Comparison of ENCODE assay signal across 32 cellular contexts in the genomic region with DNA sequence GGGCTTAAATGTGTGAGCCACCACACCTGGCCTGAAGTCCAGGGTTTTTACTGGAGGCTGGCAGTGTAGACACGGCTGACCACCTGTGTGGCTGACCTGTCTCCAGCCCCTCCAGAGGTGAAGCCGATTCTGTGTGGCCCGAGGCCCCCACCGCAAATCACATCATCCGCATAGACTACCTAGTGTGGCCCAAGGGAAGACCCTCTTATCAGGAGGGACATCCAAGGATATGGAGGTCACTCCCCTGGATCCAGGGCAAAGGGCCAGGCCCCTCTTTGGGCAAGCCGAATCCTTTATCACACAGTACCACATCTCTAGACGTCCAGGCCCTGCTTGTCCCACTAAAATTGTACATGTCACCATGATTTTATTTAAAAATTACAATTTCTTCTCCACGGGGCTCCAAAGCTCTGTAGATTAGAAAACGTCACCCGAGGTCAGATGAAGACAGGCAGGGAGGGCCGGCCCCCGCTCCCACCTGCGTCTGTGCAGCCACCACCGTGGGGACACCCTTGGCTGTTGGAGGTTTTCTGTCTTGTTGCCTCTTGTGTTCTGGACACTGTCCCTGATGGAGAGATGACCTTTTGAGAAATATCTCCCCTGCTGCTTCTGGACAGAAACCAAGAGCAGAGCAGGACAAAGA. TPM values are rescaled to one million over a fixed set of nuclear protein-coding genes. Genes with fewer than 3 reads are reported as not detected.
"Had no signal": no experiment of that assay in that cellular context is flagged by ENCODE, and none has a peak within 500 bp of the region (broad histone marks: within the 10 kb centered on the region; RNA-seq: fewer than 3 reads in every experiment).

No MANE protein-coding gene starts in this region.

- H3K27ac ChIP-seq: pancreas, prostate gland, right atrium auricular region, right lobe of liver, sigmoid colon, spleen, suprapubic skin, thoracic aorta, thyroid gland, tibial nerve, vagina had no signal

- H3K4me3 ChIP-seq: pancreas, prostate gland, right atrium auricular region, right lobe of liver, sigmoid colon, smooth muscle cell, spleen, suprapubic skin, thoracic aorta, thyroid gland, tibial nerve, upper lobe of left lung, vagina had no signal

- H3K36me3 ChIP-seq: pancreas, prostate gland, right atrium auricular region, right lobe of liver, sigmoid colon, spleen, suprapubic skin, thoracic aorta, thyroid gland, tibial nerve, upper lobe of left lung, vagina had no signal

- ATAC-seq: naive thymus-derived CD8-positive, alpha-beta T cell; natural killer cell treated with Interleukin-12 subunit alpha and Interleukin-12 subunit beta and Interleukin-15 and Interleukin-18, amount 100 ng/mL, for 72 hours; pancreas; right lobe of liver; stimulated activated memory B cell treated with anti-CD40 and anti-IgM and Interleukin-4, amounts not matched to agents 10 μg/mL and 1 μg/mL and 100 μg/mL, for 72 hours; stimulated activated naive CD8-positive, alpha-beta T cell treated with anti-CD3 and anti-CD28 coated beads, Interleukin-15, amount 100 ng/mL, for 72 hours; stimulated activated naive CD8-positive, alpha-beta T cell treated with anti-CD3 and anti-CD28 coated beads, Interleukin-15, Interleukin-2, amounts not matched to agents 100 U/mL and 50 U/mL, for 24 hours had no signal

- FAIRE-seq: pancreas, urothelium cell line had no signal

- H3K9me3 ChIP-seq: pancreas, prostate gland, right atrium auricular region, right lobe of liver, sigmoid colon, spleen, suprapubic skin, thoracic aorta, thyroid gland, tibial nerve, upper lobe of left lung, vagina had no signal

- H3K4me2 ChIP-seq: smooth muscle cell had no signal

- DNase-seq: naive B cell; naive thymus-derived CD8-positive, alpha-beta T cell; nephron progenitor cell; occipital lobe; retina; right lobe of liver; sigmoid colon; spleen; stimulated activated CD4-positive, alpha-beta T cell treated with anti-CD3 and anti-CD28 coated beads, Interleukin-12 subunit alpha, Interleukin-12 subunit beta, amount 100 ng/mL, for 4 hours; stimulated activated CD4-positive, alpha-beta T cell treated with anti-CD3 and anti-CD28 coated beads, Interleukin-1b, Interleukin-23, amount 100 ng/mL, for 48 hours; stimulated activated CD4-positive, alpha-beta T cell treated with anti-CD3 and anti-CD28 coated beads, Interleukin-4, amount 100 ng/mL, for 1 hour; stimulated activated CD4-positive, alpha-beta T cell treated with anti-CD3 and anti-CD28 coated beads, Interleukin-4, amount 100 ng/mL, for 4 hours; stimulated activated CD8-positive, alpha-beta memory T cell treated with anti-CD3 and anti-CD28 coated beads, Interleukin-4, amount 100 ng/mL, for 48 hours; stimulated activated naive CD4-positive, alpha-beta T cell; stimulated activated naive CD8-positive, alpha-beta T cell treated with anti-CD3 and anti-CD28 coated beads, Interleukin-15, amount 100 ng/mL, for 72 hours; stimulated activated naive CD8-positive, alpha-beta T cell treated with anti-CD3 and anti-CD28 coated beads, Interleukin-15, Interleukin-2, amounts not matched to agents 100 U/mL and 50 U/mL, for 24 hours; substantia nigra; thyroid gland; trophoblast cell; upper lobe of left lung had no signal

- H3K27me3 ChIP-seq: pancreas, right atrium auricular region, right lobe of liver, thyroid gland, tibial nerve, upper lobe of left lung, vagina had no signal

- H3K4me1 ChIP-seq: pancreas, prostate gland, right atrium auricular region, right lobe of liver, sigmoid colon, spleen, suprapubic skin, thyroid gland, tibial nerve, upper lobe of left lung, vagina had no signal

RNA-seq across cellular contexts. Expression of a gene that starts 20.1 kb away (rescaled TPM):
- total RNA-seq: natural killer cell treated with Interleukin-12 subunit alpha and Interleukin-12 subunit beta and Interleukin-15 and Interleukin-18, amount 100 ng/mL, for 72 hours; pulmonary artery endothelial cell had no signal
